ENCODE assay signal across 9 cellular contexts in genomic region chr11:47235163-47235562, GRCh38. TPM values are rescaled to one million over a fixed set of nuclear protein-coding genes. Genes with fewer than 3 reads are reported as not detected.
DNase-seq lines count a peak whose midpoint lies in the region; ATAC-seq, FAIRE-seq and TF ChIP-seq lines count a peak whose summit lies in the region.
"Had no signal": no experiment of that assay in that cellular context is flagged by ENCODE, and none has a peak within 500 bp of the region (broad histone marks: within the 10 kb centered on the region; RNA-seq: fewer than 3 reads in every experiment).

No MANE protein-coding gene starts in this region.

- CTCF ChIA-PET in CD4-positive, alpha-beta T cell (lab: Charles Lee), result interaction anchor here (0.6 to 2.9 kb wide), 5 partner anchors 13 to 57 kb away, joined by 4 to 14 read pairs (median 8); partner anchors contain the start of genes ACP2, ARFGAP2 and DDB2
- CTCF ChIA-PET in GM12878 (lab: Yijun Ruan, JAX), result interaction anchor here (0.8 to 5.8 kb wide), 8 partner anchors 12 to 177 kb away, joined by 3 to 22 read pairs (median 6); partner anchors contain the start of genes ACP2, DDB2 and NR1H3

- no peak for TF ChIP-seq RAD21 in GM12878 (IDR thresholded peaks at IDR 0.05; ENCODE audit: insufficient read depth, low read depth, low read length)

- H3K9ac ChIP-seq in GM12878 (ENCODE audit: control insufficient read depth, insufficient read depth, low read length), result no peak overlapping the region

- FAIRE-seq in GM12878 (lab: Jason Lieb, UNC), result no peak

- H3K27ac ChIP-seq in CD4-positive, alpha-beta T cell (ENCODE audit: low read depth, low read length), result peak overlapping the region; percentile 74
- no peak overlapping the region for H3K27ac ChIP-seq in GM12878 (ENCODE audit: control insufficient read depth, insufficient read depth)

- no peaks in the 10 kb centered on the region for H3K9me3 Mint-ChIP-seq in CD4-positive, alpha-beta T cell
- no peaks in the 10 kb centered on the region for H3K9me3 Mint-ChIP-seq in HFFc6
- no peaks in the 10 kb centered on the region for H3K9me3 Mint-ChIP-seq in natural killer cell treated with Interleukin-12 subunit alpha and Interleukin-12 subunit beta and Interleukin-15 and Interleukin-18, amount 100 ng/mL, for 72 hours
- H3K9me3 Mint-ChIP-seq in type B pancreatic cell, result no peaks in the 10 kb centered on the region
- H3K9me3 Mint-ChIP-seq: mesothelial cell of epicardium had no signal

- peaks cover 24 to 31% of the 10 kb centered on the region in 2 experiments for H3K36me3 ChIP-seq in GM12878 (ENCODE audit: control insufficient read depth in 2 of 2, insufficient read depth in 2 of 2, low read length in 1 of 2)
- no peaks in the 10 kb centered on the region for H3K36me3 ChIP-seq in mucosa of descending colon (ENCODE audit: low read depth)

- H3K27me3 Mint-ChIP-seq in CD4-positive, alpha-beta T cell, result no peaks in the 10 kb centered on the region
- H3K27me3 Mint-ChIP-seq in HFFc6 (ENCODE audit: insufficient read depth), result no peaks in the 10 kb centered on the region; the same call in 1 of the 2 replicates
- H3K27me3 Mint-ChIP-seq in natural killer cell treated with Interleukin-12 subunit alpha and Interleukin-12 subunit beta and Interleukin-15 and Interleukin-18, amount 100 ng/mL, for 72 hours, result no peaks in the 10 kb centered on the region
- no peaks in the 10 kb centered on the region for H3K27me3 Mint-ChIP-seq in type B pancreatic cell

- no peaks in the 10 kb centered on the region for H3K27me3 ChIP-seq in CD4-positive, alpha-beta T cell (ENCODE audit: control insufficient read depth, insufficient read depth, low read length)
- H3K27me3 ChIP-seq in GM12878 (replicated peaks in 1 of 2; ENCODE audit: control insufficient read depth in 2 of 2, insufficient read depth in 2 of 2, low read length in 1 of 2), result no peaks in the 10 kb centered on the region

- no peak for TF ChIP-seq CTCF in CD4-positive, alpha-beta T cell (IDR thresholded peaks at IDR 0.05)
- TF ChIP-seq CTCF in HFFc6 (IDR thresholded peaks at IDR 0.05) (no peak), GM12878 (IDR thresholded peaks at IDR 0.05 in 2 of 3, conservative IDR thresholded peaks at IDR 0.05 in 1 of 3; ENCODE audit: control insufficient read depth in 2 of 3, extremely low read depth in 1 of 3, insufficient read depth in 1 of 3, low read depth in 3 of 3, low read length in 3 of 3) (no peak), mucosa of descending colon (IDR thresholded peaks at IDR 0.05) (no peak), type B pancreatic cell (conservative IDR thresholded peaks at IDR 0.05) (no peak)

- DNase-seq in CD4-positive, alpha-beta T cell, result no peak
- DNase-seq in HFFc6 (no peak), GM12878 (ENCODE audit: low read depth, low spot score) (no peak), mucosa of descending colon (no peak), type B pancreatic cell (ENCODE audit: extremely low spot score, unreplicated experiment) (no peak), activated gamma-delta T cell treated with Interleukin-2 at 50 U/mL for 16 hours (no peak)
- DNase-seq in natural killer cell treated with Interleukin-12 subunit alpha and Interleukin-12 subunit beta and Interleukin-15 and Interleukin-18, amount 100 ng/mL, for 72 hours (ENCODE audit: low spot score), result no peak
- DNase-seq: MM.1S had no signal

- SMC1A ChIA-PET in GM12878 (lab: Charles Lee; ENCODE audit: uncharacterized antibody, unreplicated experiment), result interaction anchor here (1.3 kb wide), 1 partner anchor 24 kb away, joined by 4 read pairs; no protein-coding TSS in a partner anchor

- no peak overlapping the region for H3K4me2 ChIP-seq in GM12878 (ENCODE audit: control insufficient read depth, insufficient read depth)

- no peaks in the 10 kb centered on the region for H3K9me3 ChIP-seq in CD4-positive, alpha-beta T cell (ENCODE audit: control insufficient read depth, low read length)
- H3K9me3 ChIP-seq in GM12878 (replicated peaks; ENCODE audit: control insufficient read depth, insufficient read depth, low read length), result no peaks in the 10 kb centered on the region
- no peaks in the 10 kb centered on the region for H3K9me3 ChIP-seq in mucosa of descending colon

- peak; percentile 53 for TF ChIP-seq POLR2A in GM12878 (IDR thresholded peaks at IDR 0.05; ENCODE audit: low read depth, low read length)

- RAD21 ChIA-PET in GM12878 (lab: Charles Lee; ENCODE audit: unreplicated experiment), result interaction anchor here (0.9 to 1.3 kb wide), 2 partner anchors 13 to 177 kb away, joined by 3 to 4 read pairs; no protein-coding TSS in a partner anchor

- POLR2A ChIA-PET in CD4-positive, alpha-beta T cell (lab: Charles Lee), result interaction anchor here (0.5 to 6.0 kb wide), 6 partner anchors 13 to 272 kb away, joined by 3 to 51 read pairs (median 13); partner anchors contain the start of genes ACP2, DDB2 and MADD
- POLR2A ChIA-PET in GM12878 (lab: Charles Lee), result interaction anchor here (0.6 to 1.0 kb wide), 2 partner anchors 14 to 298 kb away, joined by 3 to 4 read pairs; partner anchors contain the start of gene ACP2

- H3K36me3 Mint-ChIP-seq in CD4-positive, alpha-beta T cell (ENCODE audit: low read depth), result peaks cover 51% of the 10 kb centered on the region
- H3K36me3 Mint-ChIP-seq in HFFc6 (ENCODE audit: low read depth) (peaks cover 23% of the 10 kb centered on the region), type B pancreatic cell (peaks cover 23% of the 10 kb centered on the region)
- H3K36me3 Mint-ChIP-seq in natural killer cell treated with Interleukin-12 subunit alpha and Interleukin-12 subunit beta and Interleukin-15 and Interleukin-18, amount 100 ng/mL, for 72 hours, result peaks cover 11% of the 10 kb centered on the region

- no TSS peak for BruUV-seq in GM12878 (replicated peaks; lab: Mats Ljungman, UMichigan)

- in situ Hi-C loops in GM12878 (cut with MboI), result no loop called here

- 0 out of 2 replicates have a peak, but pooled peaks cover 3% of the 10 kb centered on the region for H4K20me1 ChIP-seq in GM12878 (ENCODE audit: control insufficient read depth, insufficient read depth)

- peak overlapping the region; percentile 94 for H3K27ac Mint-ChIP-seq in CD4-positive, alpha-beta T cell
- H3K27ac Mint-ChIP-seq in HFFc6 (peak overlapping the region; percentile 93), type B pancreatic cell (no peak overlapping the region)
- H3K27ac Mint-ChIP-seq in natural killer cell treated with Interleukin-12 subunit alpha and Interleukin-12 subunit beta and Interleukin-15 and Interleukin-18, amount 100 ng/mL, for 72 hours, result peak overlapping the region; percentile 33 to 56
- H3K27ac Mint-ChIP-seq: mesothelial cell of epicardium had no signal

- peak overlapping the region; percentile 80 for H3K4me3 Mint-ChIP-seq in CD4-positive, alpha-beta T cell
- H3K4me3 Mint-ChIP-seq in HFFc6 (peak overlapping the region; percentile 75), type B pancreatic cell (no peak overlapping the region)
- H3K4me3 Mint-ChIP-seq in natural killer cell treated with Interleukin-12 subunit alpha and Interleukin-12 subunit beta and Interleukin-15 and Interleukin-18, amount 100 ng/mL, for 72 hours, result no peak overlapping the region
- H3K4me3 Mint-ChIP-seq: mesothelial cell of epicardium had no signal

- H3K4me3 ChIP-seq in GM12878 (no peak overlapping the region), mucosa of descending colon (no peak overlapping the region)

- TF ChIP-seq EP300 in GM12878 (IDR thresholded peaks at IDR 0.05; ENCODE audit: borderline replicate concordance in 1 of 2, control insufficient read depth in 1 of 2, low read depth in 2 of 2, low read length in 2 of 2), result no peak

- ATAC-seq in CD4-positive, alpha-beta T cell (ENCODE audit: poor library complexity), result no peak
- ATAC-seq in GM12878 (no peak), mucosa of descending colon (no peak)
- ATAC-seq in natural killer cell treated with Interleukin-12 subunit alpha and Interleukin-12 subunit beta and Interleukin-15 and Interleukin-18, amount 100 ng/mL, for 72 hours, result no peak

- WGBS in GM12878 (ENCODE audit: insufficient coverage, insufficient replicate concordance, low lambda C conversion rate, missing lambda C conversion rate), result 97% methylated on average over 12 of the region's 12 CpGs

- intact Hi-C loops in CD4-positive, alpha-beta T cell (cut with DNase I, micrococcal nuclease), result loop anchor here in 1 of 2 experiments (2.0 kb wide), 1 partner anchor 18 kb away; no protein-coding TSS in a partner anchor
- intact Hi-C loops in GM12878 (cut with micrococcal nuclease; ENCODE audit: unreplicated experiment) (no loop called here), mucosa of descending colon (cut with DNase I, micrococcal nuclease) (no loop called here)

- no peaks in the 10 kb centered on the region for H3K79me2 ChIP-seq in GM12878 (ENCODE audit: control insufficient read depth, insufficient read depth, low read length)

- no peak overlapping the region for H2AFZ ChIP-seq in GM12878 (ENCODE audit: control insufficient read depth, low read depth, low read length)

- peaks cover 29% of the 10 kb centered on the region for H3K4me1 Mint-ChIP-seq in CD4-positive, alpha-beta T cell (ENCODE audit: low read depth)
- H3K4me1 Mint-ChIP-seq in HFFc6 (ENCODE audit: low read depth) (peaks cover 55% of the 10 kb centered on the region), type B pancreatic cell (ENCODE audit: unreplicated experiment) (peaks cover 11% of the 10 kb centered on the region)
- peaks cover 16% of the 10 kb centered on the region in 2 donors for H3K4me1 Mint-ChIP-seq in natural killer cell treated with Interleukin-12 subunit alpha and Interleukin-12 subunit beta and Interleukin-15 and Interleukin-18, amount 100 ng/mL, for 72 hours (ENCODE audit: low read depth in 2 of 2)

- H3K4me1 ChIP-seq in GM12878 (ENCODE audit: control insufficient read depth, insufficient read depth, low read length), result no peaks in the 10 kb centered on the region
- no peaks in the 10 kb centered on the region for H3K4me1 ChIP-seq in mucosa of descending colon (ENCODE audit: low read depth)

RNA-seq across cellular contexts. Expression of gene ACP2, which starts 13.5 kb away (rescaled TPM):
- 10 to 100 TPM; 16.8 to 17.2 TPM for total RNA-seq in CD4-positive, alpha-beta T cell
- 10 to 100 TPM; 33.4 to 37.4 (median 36.1) TPM for total RNA-seq in HFFc6 (2021; fragmentation: NEBNext Ultra II Directional; extraction: Animal tissue kit (Norgen Biotek cat#: 25700))
- 32.3 and 32.4 TPM in 2 replicates for total RNA-seq in GM12878 (2013; cell fraction: nucleolus; rRNA removed)
- total RNA-seq in GM12878 (2014; rRNA removed), result 7.2 and 10.6 TPM in 2 replicates
- total RNA-seq in GM12878 (2014; rRNA removed; fragmentation: Illumina TruSeq; extraction: Trizol), result 5.0 and 5.6 TPM in 2 replicates
- 9.6 and 10.3 TPM in 2 replicates for total RNA-seq in GM12878 (2021)
- polyA plus RNA-seq in GM12878 (2011; ENCODE audit: low read depth), result 10.4 TPM
- 3.4 and 8.0 TPM in 2 replicates for polyA plus RNA-seq in GM12878 (2011; rRNA removed)
- polyA plus RNA-seq in GM12878 (2011; cell fraction: cytosol; rRNA removed), result 10.2 and 11.4 TPM in 2 replicates
- polyA plus RNA-seq in GM12878 (2011; cell fraction: nucleus; rRNA removed), result 37.0 and 38.6 TPM in 2 replicates
- polyA plus RNA-seq in GM12878 (2012), result 9.1 and 11.0 TPM in 2 replicates
- 3.2 and 6.0 TPM in 2 replicates for polyA plus RNA-seq in GM12878 (2014; fragmentation: Illumina TruSeq; extraction: Trizol)
- polyA plus RNA-seq in GM12878 (2014; fragmentation: Nextera tagmentation; extraction: Ambion mirVana), result 1 to 10 TPM in 1 of 2 experiments, under 1 TPM in 1; 0.98 to 1.1 TPM
- 11.7 and 14.3 TPM in 2 replicates for polyA plus RNA-seq in GM12878 (2014; rRNA removed)
- 1 to 10 TPM; 6.9 to 7.9 TPM for polyA plus RNA-seq in GM12878 (2016; fragmentation: Nextera tagmentation; extraction: Ambion mirVana)
- polyA minus RNA-seq in GM12878 (2011; rRNA and poly(A)+ RNA removed), result 15.2 and 21.1 TPM in 2 replicates
- polyA minus RNA-seq in GM12878 (2011; cell fraction: cytosol; rRNA and poly(A)+ RNA removed), result 7.9 and 8.9 TPM in 2 replicates
- polyA minus RNA-seq in GM12878 (2011; cell fraction: nucleus; rRNA and poly(A)+ RNA removed), result 21.9 and 35.3 TPM in 2 replicates
- total RNA-seq in natural killer cell treated with Interleukin-12 subunit alpha and Interleukin-12 subunit beta and Interleukin-15 and Interleukin-18, amount 100 ng/mL, for 72 hours, result 10 to 100 TPM; 27.3 to 33.3 TPM
- 10 to 100 TPM; 42.6 to 53.8 (median 51.1) TPM for total RNA-seq in mucosa of descending colon
- 41.1 and 42.2 TPM in 2 replicates for total RNA-seq in type B pancreatic cell (ENCODE audit: low replicate concordance)

RNA-seq across cellular contexts. Expression of gene DDB2, which starts 20.4 kb away (rescaled TPM):
- total RNA-seq in CD4-positive, alpha-beta T cell, result 10 to 100 TPM; 57.3 to 57.6 TPM
- total RNA-seq in HFFc6 (2021; fragmentation: NEBNext Ultra II Directional; extraction: Animal tissue kit (Norgen Biotek cat#: 25700)), result 10 to 100 TPM; 23.6 to 38.7 (median 33.7) TPM
- total RNA-seq in GM12878 (2013; cell fraction: nucleolus; rRNA removed), result 320 and 324 TPM in 2 replicates
- 114 and 121 TPM in 2 replicates for total RNA-seq in GM12878 (2014; rRNA removed)
- total RNA-seq in GM12878 (2014; rRNA removed; fragmentation: Illumina TruSeq; extraction: Trizol), result 109 and 112 TPM in 2 replicates
- 105 and 116 TPM in 2 replicates for total RNA-seq in GM12878 (2021)
- polyA plus RNA-seq in GM12878 (2011; ENCODE audit: low read depth), result 126 TPM
- polyA plus RNA-seq in GM12878 (2011; rRNA removed), result 168 and 187 TPM in 2 replicates
- 192 and 212 TPM in 2 replicates for polyA plus RNA-seq in GM12878 (2011; cell fraction: cytosol; rRNA removed)
- polyA plus RNA-seq in GM12878 (2011; cell fraction: nucleus; rRNA removed), result 381 and 470 TPM in 2 replicates
- 107 and 126 TPM in 2 replicates for polyA plus RNA-seq in GM12878 (2012)
- polyA plus RNA-seq in GM12878 (2014; fragmentation: Illumina TruSeq; extraction: Trizol), result 110 and 118 TPM in 2 replicates
- 100 to 1,000 TPM in 1 of 2 experiments, 10 to 100 TPM in 1; 94.2 to 127 TPM for polyA plus RNA-seq in GM12878 (2014; fragmentation: Nextera tagmentation; extraction: Ambion mirVana)
- 134 and 151 TPM in 2 replicates for polyA plus RNA-seq in GM12878 (2014; rRNA removed)
- 100 to 1,000 TPM; 155 to 157 TPM for polyA plus RNA-seq in GM12878 (2016; fragmentation: Nextera tagmentation; extraction: Ambion mirVana)
- polyA minus RNA-seq in GM12878 (2011; rRNA and poly(A)+ RNA removed), result 105 and 157 TPM in 2 replicates
- polyA minus RNA-seq in GM12878 (2011; cell fraction: cytosol; rRNA and poly(A)+ RNA removed), result 40.4 and 42.6 TPM in 2 replicates
- polyA minus RNA-seq in GM12878 (2011; cell fraction: nucleus; rRNA and poly(A)+ RNA removed), result 99.4 and 119 TPM in 2 replicates
- total RNA-seq in natural killer cell treated with Interleukin-12 subunit alpha and Interleukin-12 subunit beta and Interleukin-15 and Interleukin-18, amount 100 ng/mL, for 72 hours, result 10 to 100 TPM; 47.9 to 71.7 TPM
- 10 to 100 TPM; 29.8 to 41.2 (median 37.2) TPM for total RNA-seq in mucosa of descending colon
- total RNA-seq in type B pancreatic cell (ENCODE audit: low replicate concordance), result 40.0 and 50.1 TPM in 2 replicates

RNA-seq across cellular contexts. Expression of gene NR1H3, which starts 22.6 kb away (rescaled TPM):
- 1 to 10 TPM; 1.8 to 2.3 TPM for total RNA-seq in CD4-positive, alpha-beta T cell
- total RNA-seq in HFFc6 (2021; fragmentation: NEBNext Ultra II Directional; extraction: Animal tissue kit (Norgen Biotek cat#: 25700)), result 10 to 100 TPM in 2 of 6 experiments, 1 to 10 TPM in 4; 5.4 to 11.2 (median 9.2) TPM
- total RNA-seq in GM12878 (2013; cell fraction: nucleolus; rRNA removed), result 10.7 and 12.1 TPM in 2 replicates
- total RNA-seq in GM12878 (2014; rRNA removed) (3.8 and 4.3 TPM in 2 replicates), GM12878 (2014; rRNA removed; fragmentation: Illumina TruSeq; extraction: Trizol) (2.9 and 3.4 TPM in 2 replicates), GM12878 (2021) (5.2 TPM in 2 replicates), mucosa of descending colon (10 to 100 TPM; 49.1 to 73.5 (median 50.6) TPM), type B pancreatic cell (ENCODE audit: low replicate concordance) (14.2 and 18.9 TPM in 2 replicates)
- polyA plus RNA-seq in GM12878 (2011; ENCODE audit: low read depth), result 2.7 TPM
- polyA plus RNA-seq in GM12878 (2011; rRNA removed) (4.1 and 6.2 TPM in 2 replicates), GM12878 (2014; fragmentation: Illumina TruSeq; extraction: Trizol) (0.27 and 2.6 TPM in 2 replicates), GM12878 (2014; fragmentation: Nextera tagmentation; extraction: Ambion mirVana) (1 to 10 TPM; 3.5 to 4.4 TPM), GM12878 (2014; rRNA removed) (4.7 and 4.8 TPM in 2 replicates), GM12878 (2016; fragmentation: Nextera tagmentation; extraction: Ambion mirVana) (1 to 10 TPM; 5.5 to 8.9 TPM)
- polyA plus RNA-seq in GM12878 (2011; cell fraction: cytosol; rRNA removed), result 8.0 and 9.0 TPM in 2 replicates
- 10.2 and 12.5 TPM in 2 replicates for polyA plus RNA-seq in GM12878 (2011; cell fraction: nucleus; rRNA removed)
- 3.4 and 5.0 TPM in 2 replicates for polyA plus RNA-seq in GM12878 (2012)
- polyA minus RNA-seq in GM12878 (2011; rRNA and poly(A)+ RNA removed), result 9.2 and 13.9 TPM in 2 replicates
- 3.2 and 8.5 TPM in 2 replicates for polyA minus RNA-seq in GM12878 (2011; cell fraction: cytosol; rRNA and poly(A)+ RNA removed)
- 2.2 and 3.2 TPM in 2 replicates for polyA minus RNA-seq in GM12878 (2011; cell fraction: nucleus; rRNA and poly(A)+ RNA removed)
- 1 to 10 TPM; 6.3 to 8.9 TPM for total RNA-seq in natural killer cell treated with Interleukin-12 subunit alpha and Interleukin-12 subunit beta and Interleukin-15 and Interleukin-18, amount 100 ng/mL, for 72 hours

RNA-seq across cellular contexts. Expression of gene MADD, which starts 34.8 kb away (rescaled TPM):
- total RNA-seq in CD4-positive, alpha-beta T cell, result 100 to 1,000 TPM; 161 to 178 TPM
- 10 to 100 TPM; 22.4 to 30.5 (median 25.2) TPM for total RNA-seq in HFFc6 (2021; fragmentation: NEBNext Ultra II Directional; extraction: Animal tissue kit (Norgen Biotek cat#: 25700))
- 59.9 and 70.7 TPM in 2 replicates for total RNA-seq in GM12878 (2013; cell fraction: nucleolus; rRNA removed)
- 17.1 and 19.2 TPM in 2 replicates for total RNA-seq in GM12878 (2014; rRNA removed)
- 14.9 and 15.6 TPM in 2 replicates for total RNA-seq in GM12878 (2014; rRNA removed; fragmentation: Illumina TruSeq; extraction: Trizol)
- 33.8 and 35.3 TPM in 2 replicates for total RNA-seq in GM12878 (2021)
- polyA plus RNA-seq in GM12878 (2011; ENCODE audit: low read depth), result 15.8 TPM
- 14.4 and 26.5 TPM in 2 replicates for polyA plus RNA-seq in GM12878 (2011; rRNA removed)
- polyA plus RNA-seq in GM12878 (2011; cell fraction: cytosol; rRNA removed), result 26.3 and 42.3 TPM in 2 replicates
- 74.5 and 93.8 TPM in 2 replicates for polyA plus RNA-seq in GM12878 (2011; cell fraction: nucleus; rRNA removed)
- 19.2 and 23.1 TPM in 2 replicates for polyA plus RNA-seq in GM12878 (2012)
- 16.8 and 22.8 TPM in 2 replicates for polyA plus RNA-seq in GM12878 (2014; fragmentation: Illumina TruSeq; extraction: Trizol)
- 1 to 10 TPM in 1 of 2 experiments, under 1 TPM in 1; 0.47 to 1.6 TPM for polyA plus RNA-seq in GM12878 (2014; fragmentation: Nextera tagmentation; extraction: Ambion mirVana)
- polyA plus RNA-seq in GM12878 (2014; rRNA removed), result 28.0 and 35.4 TPM in 2 replicates
- 10 to 100 TPM; 15.1 to 16.0 TPM for polyA plus RNA-seq in GM12878 (2016; fragmentation: Nextera tagmentation; extraction: Ambion mirVana)
- polyA minus RNA-seq in GM12878 (2011; rRNA and poly(A)+ RNA removed), result 34.8 and 40.8 TPM in 2 replicates
- polyA minus RNA-seq in GM12878 (2011; cell fraction: cytosol; rRNA and poly(A)+ RNA removed), result 11.5 and 17.7 TPM in 2 replicates
- polyA minus RNA-seq in GM12878 (2011; cell fraction: nucleus; rRNA and poly(A)+ RNA removed), result 30.0 and 52.7 TPM in 2 replicates
- 100 to 1,000 TPM in 1 of 2 donors, 10 to 100 TPM in 1; 94.1 to 120 TPM for total RNA-seq in natural killer cell treated with Interleukin-12 subunit alpha and Interleukin-12 subunit beta and Interleukin-15 and Interleukin-18, amount 100 ng/mL, for 72 hours
- 10 to 100 TPM; 45.0 to 69.6 (median 67.3) TPM for total RNA-seq in mucosa of descending colon
- 41.1 and 47.7 TPM in 2 replicates for total RNA-seq in type B pancreatic cell (ENCODE audit: low replicate concordance)

RNA-seq across cellular contexts. Expression of gene PACSIN3, which starts 48.9 kb away (rescaled TPM):
- total RNA-seq in CD4-positive, alpha-beta T cell, result under 1 TPM in 1 of 2 experiments, not detected in 1; 0.27 TPM
- total RNA-seq in HFFc6 (2021; fragmentation: NEBNext Ultra II Directional; extraction: Animal tissue kit (Norgen Biotek cat#: 25700)), result 10 to 100 TPM; 10.3 to 30.9 (median 22.1) TPM
- 0.34 and 0.84 TPM in 2 replicates for total RNA-seq in GM12878 (2013; cell fraction: nucleolus; rRNA removed)
- total RNA-seq in GM12878 (2014; rRNA removed), result 0.23 and 0.60 TPM in 2 replicates
- 0.22 and 0.55 TPM in 2 replicates for total RNA-seq in GM12878 (2014; rRNA removed; fragmentation: Illumina TruSeq; extraction: Trizol)
- 0.43 and 0.82 TPM in 2 replicates for total RNA-seq in GM12878 (2021)
- 0.18 TPM for polyA plus RNA-seq in GM12878 (2011; ENCODE audit: low read depth)
- polyA plus RNA-seq in GM12878 (2011; rRNA removed), result 0.12 and 0.16 TPM in 2 replicates
- polyA plus RNA-seq in GM12878 (2011; cell fraction: cytosol; rRNA removed), result 0.15 and 0.20 TPM in 2 replicates
- polyA plus RNA-seq in GM12878 (2011; cell fraction: nucleus; rRNA removed), result 0.16 and 0.22 TPM in 2 replicates
- polyA plus RNA-seq in GM12878 (2012), result 0.83 and 0.86 TPM in 2 replicates
- polyA plus RNA-seq in GM12878 (2014; fragmentation: Illumina TruSeq; extraction: Trizol), result 0.18 TPM in 1 of 2 replicates, not detected in the other
- polyA plus RNA-seq in GM12878 (2014; fragmentation: Nextera tagmentation; extraction: Ambion mirVana), result under 1 TPM in 1 of 2 experiments, not detected in 1; 0.05 TPM
- 0.38 and 0.60 TPM in 2 replicates for polyA plus RNA-seq in GM12878 (2014; rRNA removed)
- under 1 TPM; 0.09 to 0.55 TPM for polyA plus RNA-seq in GM12878 (2016; fragmentation: Nextera tagmentation; extraction: Ambion mirVana)
- polyA minus RNA-seq in GM12878 (2011; rRNA and poly(A)+ RNA removed), result 0.21 TPM in 1 of 2 replicates, not detected in the other
- 4.0 and 4.9 TPM in 2 replicates for polyA minus RNA-seq in GM12878 (2011; cell fraction: cytosol; rRNA and poly(A)+ RNA removed)
- 0.85 and 1.3 TPM in 2 replicates for polyA minus RNA-seq in GM12878 (2011; cell fraction: nucleus; rRNA and poly(A)+ RNA removed)
- 1 to 10 TPM; 1.1 to 4.0 TPM for total RNA-seq in natural killer cell treated with Interleukin-12 subunit alpha and Interleukin-12 subunit beta and Interleukin-15 and Interleukin-18, amount 100 ng/mL, for 72 hours
- 10 to 100 TPM in 1 of 3 donors, 1 to 10 TPM in 2; 2.2 to 63.5 (median 5.1) TPM for total RNA-seq in mucosa of descending colon
- total RNA-seq in type B pancreatic cell (ENCODE audit: low replicate concordance), result 52.5 and 77.2 TPM in 2 replicates

Comparison
In these comparisons a context has a peak if more than half of its experiments do, and no peak if none do; other contexts are left out.
1. H3K4me3 Mint-ChIP-seq: peak in CD4-positive, alpha-beta T cell (single experiment) and HFFc6 (single experiment); none in natural killer cell treated with Interleukin-12 subunit alpha and Interleukin-12 subunit beta and Interleukin-15 and Interleukin-18, amount 100 ng/mL, for 72 hours (single experiment) and type B pancreatic cell (single experiment).